1 cellular context compared by ENCODE assay signal in the genomic region with DNA sequence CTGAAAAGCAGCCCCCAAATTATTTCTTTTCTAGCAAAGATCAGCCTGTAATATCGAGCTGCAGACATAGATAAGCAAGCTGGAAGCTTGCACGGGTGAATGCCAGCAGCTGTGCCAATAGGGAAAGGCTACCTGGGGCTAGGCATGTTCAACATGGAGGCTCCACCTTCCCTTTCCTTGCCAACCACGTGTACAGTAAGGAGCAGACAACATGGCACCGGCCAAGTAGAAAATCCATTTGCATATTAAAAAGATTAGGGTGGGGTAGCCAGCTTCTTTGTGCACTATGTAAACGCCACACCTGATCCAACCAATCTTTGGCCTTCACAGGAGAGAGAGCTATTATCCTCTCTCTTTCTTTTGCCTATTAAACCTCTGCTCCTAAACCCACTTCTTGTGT.
TF ChIP-seq lines count a peak whose summit lies in the region.

No MANE protein-coding gene starts in this region.

TF ChIP-seq in K562, 482 proteins besides CTCF, POLR2A, EP300 and RAD21:
- TF ChIP-seq FOXK1 (CRISPR knock-in tag; IDR thresholded peaks at IDR 0.05; ENCODE audit: borderline replicate concordance) (no peak), ZNF175 (CRISPR knock-in tag; IDR thresholded peaks at IDR 0.05; ENCODE audit: low read depth) (no peak), ZNF644 (tag; IDR thresholded peaks at IDR 0.05; ENCODE audit: low read depth) (0 out of 2 replicates have a peak, but pooled peaks have one; percentile 5), SRF (CRISPR knock-in tag; IDR thresholded peaks at IDR 0.05) (0 out of 4 replicates have a peak, but pooled peaks of 1 of the 2 experiments have one; percentile 3), RBFOX2 (IDR thresholded peaks at IDR 0.05; ENCODE audit: low read depth, low read length) (no peak), GTF2E2 (tag; IDR thresholded peaks at IDR 0.05) (0 out of 2 replicates have a peak, but pooled peaks have one; percentile 16)
